In the genomic region with DNA sequence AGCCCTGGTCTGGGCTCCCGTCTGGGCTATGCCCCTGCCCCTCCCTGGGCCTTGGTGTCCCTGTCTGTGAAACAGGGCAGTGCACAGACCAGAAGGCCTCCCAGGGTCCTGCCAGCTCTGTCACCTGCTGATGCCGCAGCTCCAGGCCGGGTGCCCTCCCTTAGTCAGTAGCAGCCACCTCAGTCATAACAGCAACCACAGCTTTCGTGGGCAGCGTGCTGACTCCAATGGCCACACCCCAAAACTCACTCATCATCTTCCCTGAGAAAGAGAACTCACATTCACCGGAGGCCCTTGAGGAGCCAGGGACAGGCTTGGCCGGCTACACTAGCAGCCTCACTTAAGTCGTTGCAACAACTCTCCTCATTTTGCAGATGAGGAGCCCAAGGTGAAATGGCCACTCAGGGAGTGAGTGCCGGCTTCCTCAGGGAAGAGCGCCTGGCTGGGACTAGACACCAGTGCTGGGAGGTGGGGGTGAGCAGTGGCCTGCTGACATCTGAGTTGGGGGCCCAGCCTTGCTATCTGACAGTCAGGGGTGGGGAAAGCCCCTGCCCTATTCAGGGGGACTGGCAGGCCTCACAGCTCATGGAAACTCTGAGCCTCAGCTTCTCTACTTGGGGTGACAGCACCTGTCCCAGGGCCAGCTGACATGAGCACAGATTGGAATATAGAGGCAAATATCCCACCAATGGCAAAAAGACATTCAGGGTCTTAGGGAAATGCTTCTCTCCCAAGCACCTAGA, we compare ENCODE assay signal across 16 cellular contexts. TPM values are rescaled to one million over a fixed set of nuclear protein-coding genes. Genes with fewer than 3 reads are reported as not detected.
DNase-seq lines count a peak whose midpoint lies in the region; ATAC-seq and TF ChIP-seq lines count a peak whose summit lies in the region.
"Had no signal": no experiment of that assay in that cellular context is flagged by ENCODE, and none has a peak within 500 bp of the region (broad histone marks: within the 10 kb centered on the region; RNA-seq: fewer than 3 reads in every experiment).

No MANE protein-coding gene starts in this region.

- H3F3A ChIP-seq in GM23338 (replicated peaks; ENCODE audit: low read depth), result no peaks in the 10 kb centered on the region

- H3K4me3 ChIP-seq in osteoblast (ENCODE audit: insufficient read depth, low read length) (no peak overlapping the region), GM23338 (no peak overlapping the region)
- H3K4me3 ChIP-seq: gastroesophageal sphincter, mucosa of descending colon had no signal

- peaks cover 6% of the 10 kb centered on the region for H3K4me1 Mint-ChIP-seq in GM23338

- TF ChIP-seq CTCF in osteoblast (IDR thresholded peaks at IDR 0.05; ENCODE audit: extremely low read depth, low read depth, low read length) (no peak), GM23338 (conservative IDR thresholded peaks at IDR 0.05; ENCODE audit: low read depth in 2 of 2) (no peak)

- no peak overlapping the region for H3K4me3 Mint-ChIP-seq in GM23338
- H3K4me3 Mint-ChIP-seq: CD4-positive, alpha-beta T cell; IgD-negative memory B cell had no signal

- peak; percentile 73 to 88 for ATAC-seq in activated naive CD4-positive, alpha-beta T cell treated with anti-CD3 and anti-CD28 coated beads, Interleukin-2, amount 50 U/mL, for 72 hours
- ATAC-seq in GM23338 (no peak), HG02884 (IDR thresholded peaks at IDR 0.05; ENCODE audit: unreplicated experiment) (no peak)
- ATAC-seq: gastroesophageal sphincter had no signal

- no peak overlapping the region for H3K27ac Mint-ChIP-seq in activated naive CD4-positive, alpha-beta T cell treated with anti-CD3 and anti-CD28 coated beads, Interleukin-2, amount 50 U/mL, for 72 hours
- no peak overlapping the region for H3K27ac Mint-ChIP-seq in GM23338
- H3K27ac Mint-ChIP-seq: CD4-positive, alpha-beta T cell; IgD-negative memory B cell had no signal

- H3K36me3 Mint-ChIP-seq in activated naive CD4-positive, alpha-beta T cell treated with anti-CD3 and anti-CD28 coated beads, Interleukin-2, amount 50 U/mL, for 72 hours, result no peaks in the 10 kb centered on the region
- peaks cover 56% of the 10 kb centered on the region for H3K36me3 Mint-ChIP-seq in GM23338 (ENCODE audit: low read depth)

- H2AFZ ChIP-seq in osteoblast (ENCODE audit: low read length), result no peak overlapping the region
- no peak overlapping the region for H2AFZ ChIP-seq in GM23338
- H2AFZ ChIP-seq: parathyroid adenoma had no signal

- H4K20me1 ChIP-seq in osteoblast (ENCODE audit: insufficient read depth, low read length) (peaks cover 9% of the 10 kb centered on the region), GM23338 (replicated peaks; ENCODE audit: insufficient read depth) (0 out of 2 replicates have a peak, but pooled peaks cover 3% of the 10 kb centered on the region)

- peaks cover 14% of the 10 kb centered on the region for H3K27me3 Mint-ChIP-seq in GM23338 (ENCODE audit: insufficient read depth, low read depth, poor library complexity)
- H3K27me3 Mint-ChIP-seq: CD4-positive, alpha-beta T cell; IgD-negative memory B cell had no signal

- peaks cover 2% of the 10 kb centered on the region for H3K79me2 ChIP-seq in osteoblast (ENCODE audit: insufficient read depth, low read length)
- 0 out of 2 replicates have a peak, but pooled peaks cover 3% of the 10 kb centered on the region for H3K79me2 ChIP-seq in GM23338 (replicated peaks; ENCODE audit: insufficient read depth)
- H3K79me2 ChIP-seq: parathyroid adenoma had no signal

- DNase-seq in AG20443 (ENCODE audit: low spot score), result peak; percentile 52
- DNase-seq in ELR (ENCODE audit: low read depth), result peak; percentile 54
- DNase-seq in activated naive CD4-positive, alpha-beta T cell treated with anti-CD3 and anti-CD28 coated beads, Interleukin-2, amount 50 U/mL, for 72 hours (ENCODE audit: low spot score in 2 of 2), result no peak
- DNase-seq in osteoblast (ENCODE audit: insufficient read length, low spot score, missing footprints), result peak; percentile 97
- DNase-seq in GM23338 (ENCODE audit: low spot score), result no peak
- no peak for DNase-seq in iPS-NIHi11 (ENCODE audit: low spot score)
- no peak for DNase-seq in NOMO-1 treated with dmso at 0.1 percent for 144 hours (lab: John Stamatoyannopoulos, UW; ENCODE audit: unreplicated experiment)
- DNase-seq: CD4-positive, alpha-beta T cell; effector memory CD4-positive, alpha-beta T cell; mucosa of descending colon; NCI-H1417 treated with DMSO at 0.1 percent for 48 hours; NCI-H2227 treated with DMSO at 0.1 percent for 48 hours had no signal

- H3K27ac ChIP-seq in osteoblast (ENCODE audit: low read depth, low read length) (peak overlapping the region; percentile 50), GM23338 (ENCODE audit: low read depth) (no peak overlapping the region)
- H3K27ac ChIP-seq: gastroesophageal sphincter, parathyroid adenoma had no signal

- H3K4me1 ChIP-seq in osteoblast (ENCODE audit: insufficient read depth, low read length) (peaks cover 7% of the 10 kb centered on the region), GM23338 (ENCODE audit: insufficient read depth) (no peaks in the 10 kb centered on the region)
- H3K4me1 ChIP-seq: gastroesophageal sphincter had no signal

- H3K9me2 ChIP-seq in GM23338 (ENCODE audit: insufficient read depth), result no peaks in the 10 kb centered on the region

- no peaks in the 10 kb centered on the region for H3K9me3 Mint-ChIP-seq in activated naive CD4-positive, alpha-beta T cell treated with anti-CD3 and anti-CD28 coated beads, Interleukin-2, amount 50 U/mL, for 72 hours
- no peaks in the 10 kb centered on the region for H3K9me3 Mint-ChIP-seq in GM23338
- H3K9me3 Mint-ChIP-seq: CD4-positive, alpha-beta T cell; IgD-negative memory B cell had no signal

- H3K36me3 ChIP-seq in osteoblast (ENCODE audit: insufficient read depth, low read length) (peaks cover 33% of the 10 kb centered on the region), GM23338 (ENCODE audit: insufficient read depth) (peaks cover 10% of the 10 kb centered on the region)

- H3K4me2 ChIP-seq in osteoblast (ENCODE audit: insufficient read depth, low read length) (no peak overlapping the region), GM23338 (no peak overlapping the region)

- H3K9me3 ChIP-seq in osteoblast (ENCODE audit: low read depth, low read length), result no peaks in the 10 kb centered on the region
- H3K9me3 ChIP-seq: gastroesophageal sphincter, mucosa of descending colon had no signal

- H3K27me3 ChIP-seq in osteoblast (ENCODE audit: insufficient read depth, low read length) (no peaks in the 10 kb centered on the region), GM23338 (ENCODE audit: insufficient read depth) (no peaks in the 10 kb centered on the region)
- H3K27me3 ChIP-seq: gastroesophageal sphincter had no signal

TF ChIP-seq in GM23338, 12 proteins besides CTCF, POLR2A, EP300 and RAD21:
- TF ChIP-seq ZNF114 (CRISPR knock-in tag; IDR thresholded peaks at IDR 0.05), result no peak

RNA-seq across cellular contexts. Expression of a gene that starts 22.6 kb away (rescaled TPM):
- not detected for total RNA-seq in activated naive CD4-positive, alpha-beta T cell treated with anti-CD3 and anti-CD28 coated beads, Interleukin-2, amount 50 U/mL, for 72 hours
- not detected in 2 replicates for total RNA-seq in osteoblast
- 0.10 TPM in 1 of 2 replicates, not detected in the other for total RNA-seq in GM23338 (2014; rRNA removed; shearing (Covaris generic))
- polyA plus RNA-seq in GM23338 (2016; fragmentation: Nextera tagmentation; extraction: Ambion mirVana), result not detected in 2 replicates
- total RNA-seq: CD4-positive, alpha-beta T cell; gastroesophageal sphincter had no signal

RNA-seq across cellular contexts. Expression of a gene that starts 30.0 kb away (rescaled TPM):
- 10 to 100 TPM in 1 of 2 donors, 1 to 10 TPM in 1; 9.4 to 13.7 TPM for total RNA-seq in activated naive CD4-positive, alpha-beta T cell treated with anti-CD3 and anti-CD28 coated beads, Interleukin-2, amount 50 U/mL, for 72 hours
- 9.1 and 11.6 TPM in 2 replicates for total RNA-seq in osteoblast
- total RNA-seq in GM23338 (2014; rRNA removed; shearing (Covaris generic)), result 44.5 and 46.6 TPM in 2 replicates
- 7.6 and 8.5 TPM in 2 replicates for polyA plus RNA-seq in GM23338 (2016; fragmentation: Nextera tagmentation; extraction: Ambion mirVana)

Comparison
In these comparisons a context has a peak if more than half of its experiments do, and no peak if none do; other contexts are left out.
1. DNase-seq: peak in AG20443 (single experiment), ELR (single experiment) and osteoblast (single experiment); none in activated naive CD4-positive, alpha-beta T cell treated with anti-CD3 and anti-CD28 coated beads, Interleukin-2, amount 50 U/mL, for 72 hours (0 of 2), GM23338 (single experiment), iPS-NIHi11 (single experiment) and NOMO-1 treated with dmso at 0.1 percent for 144 hours (single experiment).
2. ATAC-seq: peak in activated naive CD4-positive, alpha-beta T cell treated with anti-CD3 and anti-CD28 coated beads, Interleukin-2, amount 50 U/mL, for 72 hours (2 of 2); none in GM23338 (single experiment) and HG02884 (single experiment).